ENCODE assay signal across 15 cellular contexts in genomic region chr12:44225128-44225527, GRCh38.
DNase-seq lines count a peak whose midpoint lies in the region; ATAC-seq and TF ChIP-seq lines count a peak whose summit lies in the region.
"Had no signal": no experiment of that assay in that cellular context is flagged by ENCODE, and none has a peak within 500 bp of the region (broad histone marks: within the 10 kb centered on the region; RNA-seq: fewer than 3 reads in every experiment).

No MANE protein-coding gene starts in this region.

- no peaks in the 10 kb centered on the region for H3K9me3 Mint-ChIP-seq in nephron
- H3K9me3 Mint-ChIP-seq: CD8-positive, alpha-beta memory T cell had no signal

- no peaks in the 10 kb centered on the region for H3K27me3 Mint-ChIP-seq in nephron (ENCODE audit: low read depth)

- H3K9me3 ChIP-seq in SK-N-MC (ENCODE audit: low read depth, low read length): no peaks in the 10 kb centered on the region
- H3K9me3 ChIP-seq: A549, BLaER1, HAP-1 had no signal

- ATAC-seq in GM21528 (IDR thresholded peaks at IDR 0.05; ENCODE audit: low FRiP score, unreplicated experiment): no peak
- ATAC-seq: A549, GM12878 had no signal

- H3K36me3 Mint-ChIP-seq in nephron (ENCODE audit: low read depth): no peaks in the 10 kb centered on the region

- no peak for TF ChIP-seq CTCF in nephron (IDR thresholded peaks at IDR 0.05; ENCODE audit: unreplicated experiment in 3 of 3)

- peaks cover 15% of the 10 kb centered on the region for H3K4me1 Mint-ChIP-seq in nephron
- H3K4me1 Mint-ChIP-seq: CD8-positive, alpha-beta memory T cell had no signal

- H3K9ac ChIP-seq in SK-N-MC (ENCODE audit: insufficient read length): no peak overlapping the region
- H3K9ac ChIP-seq: BLaER1 had no signal

- H3K27ac Mint-ChIP-seq in nephron: peak overlapping the region in 2 of 3 experiments; percentile 28 to 35

- H3K36me3 ChIP-seq in SK-N-MC (ENCODE audit: insufficient read depth, low read length): no peaks in the 10 kb centered on the region
- H3K36me3 ChIP-seq: BLaER1, HAP-1 had no signal

- no peak overlapping the region for H3K4me3 Mint-ChIP-seq in nephron
- H3K4me3 Mint-ChIP-seq: CD8-positive, alpha-beta memory T cell had no signal

- DNase-seq in SK-N-MC (ENCODE audit: low read depth, low spot score) (peak; percentile 37), fibroblast of gingiva (ENCODE audit: low read depth) (peak; percentile 31), EL (no peak), NCI-H2227 (lab: John Stamatoyannopoulos, UW; ENCODE audit: unreplicated experiment) (no peak)
- DNase-seq: AML-193; CD8-positive, alpha-beta memory T cell; DMS53; GOT3 had no signal

- no peak overlapping the region for H3K4me3 ChIP-seq in SK-N-MC
- H3K4me3 ChIP-seq: A549, BLaER1, GM12878, HAP-1 had no signal

- H3K27ac ChIP-seq in SK-N-MC: no peak overlapping the region; the same call in 1 of the 2 replicates
- H3K27ac ChIP-seq: A549, BLaER1, HL-60 had no signal

Comparison
In these comparisons a context has a peak if more than half of its experiments do, and no peak if none do; other contexts are left out.
1. DNase-seq: peak in SK-N-MC (single experiment) and fibroblast of gingiva (single experiment); none in EL (single experiment) and NCI-H2227 (single experiment).